ENCODE assay signal across 7 cellular contexts in genomic region chr2:181370126-181370525, GRCh38.
"Had no signal": no experiment of that assay in that cellular context is flagged by ENCODE, and none has a peak within 500 bp of the region (broad histone marks: within the 10 kb centered on the region; RNA-seq: fewer than 3 reads in every experiment).

No MANE protein-coding gene starts in this region.

- H3K36me3 ChIP-seq: HAP-1 had no signal

- ATAC-seq: HCT116, K562 had no signal

- H3K9me3 Mint-ChIP-seq: HFFc6 had no signal

- H3K4me3 ChIP-seq: HAP-1, K562 had no signal

- DNase-seq: GOT3, H7, HFFc6, IMR-90 had no signal

- H3K4me3 Mint-ChIP-seq: HFFc6 had no signal

- H3K27ac Mint-ChIP-seq: HFFc6 had no signal
